Comparison of ENCODE assay signal across 8 cellular contexts in genomic region chr3:71581451-71581980, GRCh38. TPM values are rescaled to one million over a fixed set of nuclear protein-coding genes. Genes with fewer than 3 reads are reported as not detected.
DNase-seq lines count a peak whose midpoint lies in the region; ATAC-seq and TF ChIP-seq lines count a peak whose summit lies in the region.

No MANE protein-coding gene starts in this region.

- no peaks in the 10 kb centered on the region for H3K27me3 ChIP-seq in Caco-2 (replicated peaks; ENCODE audit: control insufficient read depth, insufficient read depth, low read length)

- peaks cover 26% of the 10 kb centered on the region for H3K4me1 ChIP-seq in Caco-2

- CTCF ChIA-PET in Caco-2 (lab: Charles Lee): interaction anchor here (0.6 to 0.9 kb wide), 3 partner anchors 16 to 59 kb away, joined by 3 to 5 read pairs (median 3); no protein-coding TSS in a partner anchor

- H3K4me3 ChIP-seq in Caco-2 (ENCODE audit: low read depth, low read length): peak overlapping the region; percentile 77

- H3K36me3 Mint-ChIP-seq in Caco-2 (ENCODE audit: insufficient read depth, unreplicated experiment) (peaks cover 22% of the 10 kb centered on the region), progenitor cell of endocrine pancreas (ENCODE audit: insufficient read depth) (no peaks in the 10 kb centered on the region)
- H3K36me3 Mint-ChIP-seq in activated naive CD8-positive, alpha-beta T cell: peaks cover 2% of the 10 kb centered on the region

- no TSS peak for BruUV-seq in Caco-2 (replicated peaks; lab: Mats Ljungman, UMichigan)

- POLR2A ChIA-PET in Caco-2 (lab: Charles Lee): interaction anchor here (1.0 kb wide), 1 partner anchor 529 kb away, joined by 6 read pairs; no protein-coding TSS in a partner anchor

- H3K4me3 Mint-ChIP-seq in Caco-2 (ENCODE audit: unreplicated experiment) (peak overlapping the region; percentile 91), progenitor cell of endocrine pancreas (ENCODE audit: low read depth) (peak overlapping the region; percentile 96)
- H3K4me3 Mint-ChIP-seq in activated naive CD8-positive, alpha-beta T cell: peak overlapping the region; percentile 94

- DNase-seq in Caco-2 (peak in 1 of 2 experiments; percentile 38), OCI-M1 (lab: John Stamatoyannopoulos, UW) (peak; percentile 29), left ventricle myocardium superior (peak; percentile 65), progenitor cell of endocrine pancreas (ENCODE audit: low spot score, unreplicated experiment) (peak; percentile 16), SW 1271 (lab: John Stamatoyannopoulos, UW) (no peak), mucosa of gallbladder (ENCODE audit: low spot score) (no peak), NCI-H2171 (lab: John Stamatoyannopoulos, UW) (no peak)

- H3K9me3 Mint-ChIP-seq in Caco-2 (ENCODE audit: unreplicated experiment): no peaks in the 10 kb centered on the region
- no peaks in the 10 kb centered on the region for H3K9me3 Mint-ChIP-seq in activated naive CD8-positive, alpha-beta T cell (ENCODE audit: low read depth)
- H3K9me3 Mint-ChIP-seq in progenitor cell of endocrine pancreas (ENCODE audit: low read depth): no peaks in the 10 kb centered on the region

- H3K27me3 Mint-ChIP-seq in Caco-2 (ENCODE audit: insufficient read depth, unreplicated experiment) (no peaks in the 10 kb centered on the region), progenitor cell of endocrine pancreas (no peaks in the 10 kb centered on the region)
- H3K27me3 Mint-ChIP-seq in activated naive CD8-positive, alpha-beta T cell: no peaks in the 10 kb centered on the region

- peaks cover 29% of the 10 kb centered on the region for H3K4me1 Mint-ChIP-seq in Caco-2 (ENCODE audit: low read depth, unreplicated experiment)
- peaks cover 57% of the 10 kb centered on the region for H3K4me1 Mint-ChIP-seq in activated naive CD8-positive, alpha-beta T cell (ENCODE audit: low read depth)
- H3K4me1 Mint-ChIP-seq in progenitor cell of endocrine pancreas (ENCODE audit: low read depth): peaks cover 58% of the 10 kb centered on the region

- H3K9me3 ChIP-seq in Caco-2: no peaks in the 10 kb centered on the region

- ATAC-seq in left ventricle myocardium superior: peak; percentile 32

- H3K27ac Mint-ChIP-seq in Caco-2 (ENCODE audit: unreplicated experiment): peak overlapping the region; percentile 90
- peak overlapping the region; percentile 99 for H3K27ac Mint-ChIP-seq in activated naive CD8-positive, alpha-beta T cell
- peak overlapping the region; percentile 99 for H3K27ac Mint-ChIP-seq in progenitor cell of endocrine pancreas

- H3K36me3 ChIP-seq in Caco-2 (ENCODE audit: control insufficient read depth, insufficient read depth, low read length): no peaks in the 10 kb centered on the region

- intact Hi-C loops in Caco-2 (cut with micrococcal nuclease; ENCODE audit: unreplicated experiment) (loop anchor here (2.0 to 10.0 kb wide), 4 partner anchors 65 to 1047 kb away; no protein-coding TSS in a partner anchor), left ventricle myocardium superior (cut with micrococcal nuclease) (loop anchor here (10.0 kb wide), 2 partner anchors 277 to 457 kb away; no protein-coding TSS in a partner anchor)

- no peak for TF ChIP-seq CTCF in Caco-2 (IDR thresholded peaks at IDR 0.05; ENCODE audit: insufficient read depth in 1 of 2, low read depth in 1 of 2, low read length in 1 of 2, severe bottlenecking in 1 of 2, unreplicated experiment in 1 of 2)
- no peak for TF ChIP-seq CTCF in progenitor cell of endocrine pancreas (IDR thresholded peaks at IDR 0.05; ENCODE audit: unreplicated experiment)

RNA-seq across cellular contexts. Expression of gene FOXP1, which starts 2.0 kb away (rescaled TPM):
- total RNA-seq in Caco-2 (2022) (131 and 155 TPM in 2 replicates), left ventricle myocardium superior (35.2 TPM), progenitor cell of endocrine pancreas (242 and 252 TPM in 2 replicates), mucosa of gallbladder (128 TPM)

Comparison
In these comparisons a context has a peak if more than half of its experiments do, and no peak if none do; other contexts are left out.
1. DNase-seq: peak in OCI-M1 (single experiment), left ventricle myocardium superior (single experiment) and progenitor cell of endocrine pancreas (single experiment); none in SW 1271 (0 of 2), mucosa of gallbladder (single experiment) and NCI-H2171 (single experiment).
2. Peak in every context shown above with its lines, with median percentiles within 50 percentile points of each other: H3K27ac Mint-ChIP-seq and H3K4me3 Mint-ChIP-seq.